ENCODE assay signal across 2 cellular contexts in genomic region chr5:146765089-146765832, GRCh38.
TF ChIP-seq lines count a peak whose summit lies in the region.

No MANE protein-coding gene starts in this region.

TF ChIP-seq in SK-N-SH, 30 proteins besides CTCF, POLR2A, EP300 and RAD21 (continued from another document):
- TF ChIP-seq USF2 (IDR thresholded peaks at IDR 0.05; ENCODE audit: borderline replicate concordance, low read depth, low read length) (no peak), CHD2 (IDR thresholded peaks at IDR 0.05; ENCODE audit: low read length, partially characterized antibody) (no peak), JUND (IDR thresholded peaks at IDR 0.05) (0 out of 2 replicates have a peak, but pooled peaks have one; percentile 27), RFX5 (IDR thresholded peaks at IDR 0.05; ENCODE audit: low read length) (no peak), PBX3 (IDR thresholded peaks at IDR 0.05) (peak; percentile 7; the same call in 1 of the 2 replicates), ELF1 (IDR thresholded peaks at IDR 0.05) (no peak), TCF12 (IDR thresholded peaks at IDR 0.05) (peak; percentile 42; the same call in 1 of the 2 replicates)

TF ChIP-seq in GM12878, 131 proteins besides CTCF, POLR2A, EP300 and RAD21 (continued from another document):
- TF ChIP-seq BCL3 (IDR thresholded peaks at IDR 0.05; ENCODE audit: borderline replicate concordance, insufficient read depth, low read depth, low read length, poor library complexity, severe bottlenecking) (no peak), ZBED1 (IDR thresholded peaks at IDR 0.05; ENCODE audit: borderline replicate concordance) (no peak), MYB (IDR thresholded peaks at IDR 0.05; ENCODE audit: borderline replicate concordance, low read depth, low read length) (no peak), PML (IDR thresholded peaks at IDR 0.05; ENCODE audit: low read length) (no peak), MEF2B (IDR thresholded peaks at IDR 0.05; ENCODE audit: partially characterized antibody, poor library complexity, severe bottlenecking) (no peak), SREBF1 (IDR thresholded peaks at IDR 0.05; ENCODE audit: low read length) (no peak)
